12 cellular contexts compared by ENCODE assay signal in the genomic region with DNA sequence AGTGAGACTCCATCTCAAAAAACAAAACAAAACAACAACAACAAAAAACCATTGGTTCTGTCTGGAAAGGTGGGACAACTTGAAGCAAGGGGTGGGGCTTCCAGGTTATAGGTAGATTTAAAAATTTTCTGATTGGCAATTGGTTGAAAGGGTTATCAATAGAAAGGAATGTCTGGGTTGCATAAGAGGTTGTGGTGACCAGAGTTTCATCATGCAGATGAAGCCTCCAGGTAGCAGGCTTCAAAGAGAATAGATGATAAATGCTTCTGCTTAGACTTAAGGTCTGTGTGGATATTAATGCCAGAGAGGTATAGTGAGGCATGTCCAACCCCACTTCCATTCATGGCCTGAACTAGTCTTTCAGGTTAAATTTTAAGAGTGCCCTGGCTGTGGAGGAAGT.
A peak's percentile ranks its signal among the peaks of the same experiment; 100 is the strongest.
DNase-seq lines count a peak whose midpoint lies in the region; ATAC-seq and TF ChIP-seq lines count a peak whose summit lies in the region.
"Had no signal": no experiment of that assay in that cellular context is flagged by ENCODE, and none has a peak within 500 bp of the region (broad histone marks: within the 10 kb centered on the region; RNA-seq: fewer than 3 reads in every experiment).

No MANE protein-coding gene starts in this region.

- H3F3A ChIP-seq in GM23338 (replicated peaks; ENCODE audit: low read depth) (no peaks in the 10 kb centered on the region), Loucy (ENCODE audit: low read depth) (no peaks in the 10 kb centered on the region)

- H3K36me3 ChIP-seq in GM23338 (ENCODE audit: insufficient read depth) = no peaks in the 10 kb centered on the region
- no peaks in the 10 kb centered on the region for H3K36me3 ChIP-seq in Loucy (ENCODE audit: insufficient read depth, low read length)
- no peaks in the 10 kb centered on the region for H3K36me3 ChIP-seq in ascending aorta
- H3K36me3 ChIP-seq: HAP-1 had no signal

- DNase-seq in GM23338 (ENCODE audit: low spot score) (no peak), ascending aorta (ENCODE audit: low spot score in 2 of 2) (no peak), HUDEP-2 (lab: John Stamatoyannopoulos, UW; ENCODE audit: unreplicated experiment in 76 of 76) (no peak)
- DNase-seq in stimulated activated CD8-positive, alpha-beta memory T cell treated with anti-CD3 and anti-CD28 coated beads, Interleukin-4, amount 100 ng/mL, for 48 hours = no peak
- DNase-seq in activated T-helper 2 cell treated with anti-CD3 and anti-CD28 coated beads, Interferon-gamma antibody, Interleukin-2, Interleukin-4, amounts not matched to agents 10 μg/mL and 5 μg/mL and 100 μg/mL, durations not matched to agents 14 hours and 24 hours and 36 hours (ENCODE audit: low spot score) = no peak
- DNase-seq: ACHN; AML-193; Caco-2; CD4-positive, alpha-beta T cell; KG1 had no signal

- 0 out of 2 replicates have a peak overlapping the region, but pooled peaks have one; percentile 56 for H3K27ac Mint-ChIP-seq in GM23338
- no peak overlapping the region for H3K27ac Mint-ChIP-seq in activated T-helper 2 cell treated with anti-CD3 and anti-CD28 coated beads, Interferon-gamma antibody, Interleukin-2, Interleukin-4, amounts not matched to agents 10 μg/mL and 5 μg/mL and 100 μg/mL, durations not matched to agents 14 hours and 24 hours and 36 hours
- H3K27ac Mint-ChIP-seq: CD4-positive, alpha-beta T cell had no signal

- no peaks in the 10 kb centered on the region for H3K9me3 Mint-ChIP-seq in GM23338
- no peaks in the 10 kb centered on the region for H3K9me3 Mint-ChIP-seq in activated T-helper 2 cell treated with anti-CD3 and anti-CD28 coated beads, Interferon-gamma antibody, Interleukin-2, Interleukin-4, amounts not matched to agents 10 μg/mL and 5 μg/mL and 100 μg/mL, durations not matched to agents 14 hours and 24 hours and 36 hours
- H3K9me3 Mint-ChIP-seq: CD4-positive, alpha-beta T cell had no signal

- H3K27me3 ChIP-seq in GM23338 (ENCODE audit: insufficient read depth) (no peaks in the 10 kb centered on the region), Loucy (ENCODE audit: insufficient read depth, low read length, poor library complexity, severe bottlenecking) (no peaks in the 10 kb centered on the region), ascending aorta (no peaks in the 10 kb centered on the region)

- H3K27me3 Mint-ChIP-seq in GM23338 (ENCODE audit: insufficient read depth, low read depth, poor library complexity) = peaks cover 10% of the 10 kb centered on the region
- H3K27me3 Mint-ChIP-seq in activated T-helper 2 cell treated with anti-CD3 and anti-CD28 coated beads, Interferon-gamma antibody, Interleukin-2, Interleukin-4, amounts not matched to agents 10 μg/mL and 5 μg/mL and 100 μg/mL, durations not matched to agents 14 hours and 24 hours and 36 hours (ENCODE audit: low read depth) = no peaks in the 10 kb centered on the region
- H3K27me3 Mint-ChIP-seq: CD4-positive, alpha-beta T cell had no signal

- H3K4me3 ChIP-seq in GM23338 = no peak overlapping the region
- no peak overlapping the region for H3K4me3 ChIP-seq in Loucy (ENCODE audit: low read length, poor library complexity, severe bottlenecking)
- no peak overlapping the region for H3K4me3 ChIP-seq in ascending aorta
- H3K4me3 ChIP-seq: HAP-1 had no signal

- ATAC-seq in GM23338 = no peak

- H3K9me3 ChIP-seq in Loucy (ENCODE audit: insufficient read depth, low read depth, low read length) (no peaks in the 10 kb centered on the region), ascending aorta (no peaks in the 10 kb centered on the region)
- H3K9me3 ChIP-seq: Caco-2, HAP-1 had no signal

- H3K9me2 ChIP-seq in GM23338 (ENCODE audit: insufficient read depth) (no peaks in the 10 kb centered on the region), Loucy (replicated peaks; ENCODE audit: low read depth, low read length) (no peaks in the 10 kb centered on the region)

- peaks cover 11% of the 10 kb centered on the region for H3K4me1 ChIP-seq in GM23338 (ENCODE audit: insufficient read depth)
- peaks cover 30% of the 10 kb centered on the region for H3K4me1 ChIP-seq in Loucy (ENCODE audit: insufficient read depth, low read length, poor library complexity, severe bottlenecking)
- H3K4me1 ChIP-seq in ascending aorta = peaks cover 5 to 13% of the 10 kb centered on the region in 2 donors

- H3K4me2 ChIP-seq in GM23338 (no peak overlapping the region), Loucy (ENCODE audit: low read depth, low read length, poor library complexity, severe bottlenecking) (no peak overlapping the region)

- no peaks in the 10 kb centered on the region for H3K36me3 Mint-ChIP-seq in GM23338 (ENCODE audit: low read depth)
- H3K36me3 Mint-ChIP-seq in activated T-helper 2 cell treated with anti-CD3 and anti-CD28 coated beads, Interferon-gamma antibody, Interleukin-2, Interleukin-4, amounts not matched to agents 10 μg/mL and 5 μg/mL and 100 μg/mL, durations not matched to agents 14 hours and 24 hours and 36 hours (ENCODE audit: low read depth) = no peaks in the 10 kb centered on the region

- H3K27ac ChIP-seq in GM23338 (ENCODE audit: low read depth) = no peak overlapping the region
- H3K27ac ChIP-seq in ascending aorta = peak overlapping the region; percentile 75 to 82

- no peak overlapping the region for H2AFZ ChIP-seq in GM23338
- H2AFZ ChIP-seq in Loucy (ENCODE audit: low read length) = no peak overlapping the region

- no peaks in the 10 kb centered on the region for H3K79me2 ChIP-seq in GM23338 (replicated peaks; ENCODE audit: insufficient read depth)
- no peaks in the 10 kb centered on the region for H3K79me2 ChIP-seq in Loucy (ENCODE audit: insufficient read depth, low read length)

- TF ChIP-seq CTCF in GM23338 (conservative IDR thresholded peaks at IDR 0.05; ENCODE audit: low read depth in 2 of 2) (no peak), Loucy (conservative IDR thresholded peaks at IDR 0.05; ENCODE audit: low read length) (no peak), ascending aorta (IDR thresholded peaks at IDR 0.05) (no peak)

- H4K20me1 ChIP-seq in GM23338 (replicated peaks; ENCODE audit: insufficient read depth) (no peaks in the 10 kb centered on the region), Loucy (ENCODE audit: insufficient read depth, low read length, poor library complexity, severe bottlenecking) (no peaks in the 10 kb centered on the region)

- intact Hi-C loops in ascending aorta (cut with DNase I) = loop anchor here (5.0 kb wide), 1 partner anchor 40 kb away; no protein-coding TSS in a partner anchor
- intact Hi-C loops in activated T-helper 2 cell treated with anti-CD3 and anti-CD28 coated beads, Interferon-gamma antibody, Interleukin-2, Interleukin-4, amounts not matched to agents 10 μg/mL and 5 μg/mL and 100 μg/mL, durations not matched to agents 14 hours and 24 hours and 36 hours (cut with micrococcal nuclease) = no loop called here

- no peak overlapping the region for H3K4me3 Mint-ChIP-seq in GM23338
- no peak overlapping the region for H3K4me3 Mint-ChIP-seq in activated T-helper 2 cell treated with anti-CD3 and anti-CD28 coated beads, Interferon-gamma antibody, Interleukin-2, Interleukin-4, amounts not matched to agents 10 μg/mL and 5 μg/mL and 100 μg/mL, durations not matched to agents 14 hours and 24 hours and 36 hours (ENCODE audit: low read depth)
- H3K4me3 Mint-ChIP-seq: CD4-positive, alpha-beta T cell had no signal

- H3K9ac ChIP-seq in Loucy (ENCODE audit: low read depth, low read length, poor library complexity, severe bottlenecking) = peak overlapping the region; percentile 67

- peaks cover 21% of the 10 kb centered on the region for H3K4me1 Mint-ChIP-seq in GM23338
- peaks cover 8% of the 10 kb centered on the region for H3K4me1 Mint-ChIP-seq in activated T-helper 2 cell treated with anti-CD3 and anti-CD28 coated beads, Interferon-gamma antibody, Interleukin-2, Interleukin-4, amounts not matched to agents 10 μg/mL and 5 μg/mL and 100 μg/mL, durations not matched to agents 14 hours and 24 hours and 36 hours (ENCODE audit: low read depth)
